Comparison of ENCODE assay signal across 17 cellular contexts in genomic region chr13:83882626-83882959, GRCh38. TPM values are rescaled to one million over a fixed set of nuclear protein-coding genes. Genes with fewer than 3 reads are reported as not detected.
DNase-seq lines count a peak whose midpoint lies in the region; ATAC-seq, FAIRE-seq and TF ChIP-seq lines count a peak whose summit lies in the region.
"Had no signal": no experiment of that assay in that cellular context is flagged by ENCODE, and none has a peak within 500 bp of the region (broad histone marks: within the 10 kb centered on the region; RNA-seq: fewer than 3 reads in every experiment).

No MANE protein-coding gene starts in this region.

- no peak for FAIRE-seq in pancreas (lab: Jason Lieb, UNC)

- H3K4me3 ChIP-seq in ascending aorta, result peak overlapping the region; percentile 18 to 54
- peak overlapping the region; percentile 54; the same call in 1 of the 2 replicates for H3K4me3 ChIP-seq in iPS DF 6.9 (ENCODE audit: low read length)
- H3K4me3 ChIP-seq in pancreas, result peak overlapping the region in 3 of 4 donors; percentile 6 to 42 (median 37)
- H3K4me3 ChIP-seq: GM23248, SJCRH30, spleen had no signal

- no peak overlapping the region for H2BK12ac ChIP-seq in H9 (ENCODE audit: insufficient read length, low read depth, low read length)

- H3K56ac ChIP-seq in H9 (ENCODE audit: insufficient read length, low read depth, low read length), result no peak overlapping the region

- no peak for TF ChIP-seq CTCF in H9 (conservative IDR thresholded peaks at IDR 0.05)
- no peak for TF ChIP-seq CTCF in ascending aorta (IDR thresholded peaks at IDR 0.05)
- no peak for TF ChIP-seq CTCF in pancreas (IDR thresholded peaks at IDR 0.05)

- H3K4ac ChIP-seq in H9 (ENCODE audit: low read depth, low read length), result no peak overlapping the region

- no peaks in the 10 kb centered on the region for H3K9me3 ChIP-seq in H9 (ENCODE audit: control insufficient read depth, low read depth, low read length)
- H3K9me3 ChIP-seq in ascending aorta, result no peaks in the 10 kb centered on the region
- H3K9me3 ChIP-seq in iPS DF 6.9 (ENCODE audit: control insufficient read depth, insufficient read depth, low read length), result no peaks in the 10 kb centered on the region
- no peaks in the 10 kb centered on the region for H3K9me3 ChIP-seq in pancreas
- H3K9me3 ChIP-seq: SJCRH30 had no signal

- no peak overlapping the region for H4K5ac ChIP-seq in H9 (ENCODE audit: insufficient read length, low read depth, low read length)

- peak overlapping the region; percentile 81 to 85 for H3K4me3 Mint-ChIP-seq in H9
- H3K4me3 Mint-ChIP-seq: CD4-positive, CD25-positive, alpha-beta regulatory T cell had no signal

- no peak overlapping the region for H3K14ac ChIP-seq in H9 (ENCODE audit: insufficient read depth, low read length)

- peaks cover 54 to 60% of the 10 kb centered on the region in 2 experiments for H3K4me1 Mint-ChIP-seq in H9

- peak overlapping the region; percentile 94 for H3K4me2 ChIP-seq in H9 (ENCODE audit: insufficient read depth, insufficient read length, low read length)

- no peak overlapping the region for H3K27ac ChIP-seq in H9 (ENCODE audit: insufficient read length, low read depth, low read length)
- H3K27ac ChIP-seq in ascending aorta, result no peak overlapping the region
- H3K27ac ChIP-seq in iPS DF 6.9 (ENCODE audit: low read length), result no peak overlapping the region
- H3K27ac ChIP-seq in pancreas, result peak overlapping the region in 2 of 4 donors; percentile 7 to 22
- H3K27ac ChIP-seq: GM23248, SJCRH30, spleen had no signal

- H3T11ph ChIP-seq in H9 (ENCODE audit: low read length), result no peak overlapping the region

- H3K9me3 Mint-ChIP-seq in H9, result no peaks in the 10 kb centered on the region; a peak in 1 of 5 replicates

- peaks cover 3% of the 10 kb centered on the region; the same call in 1 of the 2 replicates for H3K4me1 ChIP-seq in H9 (ENCODE audit: insufficient read depth, low read length)
- no peaks in the 10 kb centered on the region for H3K4me1 ChIP-seq in ascending aorta
- H3K4me1 ChIP-seq in iPS DF 6.9 (ENCODE audit: control insufficient read depth, insufficient read depth, low read length), result peaks cover 2% of the 10 kb centered on the region; the same call in 1 of the 2 replicates
- H3K4me1 ChIP-seq in pancreas, result no peaks in the 10 kb centered on the region
- H3K4me1 ChIP-seq: SJCRH30 had no signal

- peaks cover 31% of the 10 kb centered on the region for H3K27me3 ChIP-seq in H9 (ENCODE audit: insufficient read depth, low read length)
- peaks cover 5% of the 10 kb centered on the region for H3K27me3 ChIP-seq in ascending aorta
- peaks cover 29% of the 10 kb centered on the region for H3K27me3 ChIP-seq in iPS DF 6.9 (ENCODE audit: control insufficient read depth, insufficient read depth, low read length)
- H3K27me3 ChIP-seq in pancreas, result no peaks in the 10 kb centered on the region
- H3K27me3 ChIP-seq: SJCRH30 had no signal

- no peaks in the 10 kb centered on the region for H3K79me2 ChIP-seq in H9 (ENCODE audit: insufficient read depth, low read length)

- H3K79me1 ChIP-seq in H9 (ENCODE audit: insufficient read depth, low read depth, low read length, poor library complexity, severe bottlenecking), result no peaks in the 10 kb centered on the region

- no peak overlapping the region for H3K9ac ChIP-seq in H9 (ENCODE audit: extremely low read depth, insufficient read length, low read length)
- H3K9ac ChIP-seq: GM23248 had no signal

- no peak overlapping the region for H2AFZ ChIP-seq in H9 (ENCODE audit: low read length)
- H2AFZ ChIP-seq: GM23248 had no signal

- H2BK15ac ChIP-seq in H9 (ENCODE audit: low read depth, low read length), result no peak overlapping the region

- no peak overlapping the region for H3K27ac Mint-ChIP-seq in H9
- H3K27ac Mint-ChIP-seq: CD4-positive, CD25-positive, alpha-beta regulatory T cell had no signal

- no peak overlapping the region for H2AK5ac ChIP-seq in H9 (ENCODE audit: insufficient read length, low read length)

- no CpG with 5 or more reads among the region's 9 CpGs for WGBS in H9 (ENCODE audit: extremely low coverage, insufficient read length, low lambda C conversion rate)
- WGBS in iPS DF 6.9 (ENCODE audit: insufficient coverage, insufficient read length), result no CpG with 5 or more reads among the region's 9 CpGs
- WGBS in pancreas, 2 donors, result 4 to 7% methylated on average over 9 of the region's 9 CpGs

- no peak overlapping the region for H2BK20ac ChIP-seq in H9 (ENCODE audit: low read depth, low read length, poor library complexity, severe bottlenecking)

- no peaks in the 10 kb centered on the region for H4K20me1 ChIP-seq in H9 (ENCODE audit: control insufficient read depth, insufficient read depth, insufficient read length)

- intact Hi-C loops in ascending aorta (cut with DNase I), result no loop called here
- intact Hi-C loops in pancreas (cut with DNase I), result no loop called here

- H3K18ac ChIP-seq in H9 (ENCODE audit: insufficient read length, low read depth, low read length), result no peak overlapping the region

- no peak overlapping the region for H2BK5ac ChIP-seq in H9 (ENCODE audit: insufficient read length, low read length)

- H4K91ac ChIP-seq in H9 (ENCODE audit: insufficient read length, low read depth, low read length), result no peak overlapping the region

- ATAC-seq in pancreas, result peak; percentile 3 to 17 (median 6)
- no peak for ATAC-seq in HG03432 (IDR thresholded peaks at IDR 0.05; ENCODE audit: unreplicated experiment)

- no peaks in the 10 kb centered on the region for H3K36me3 Mint-ChIP-seq in H9 (ENCODE audit: insufficient read depth in 1 of 3, low read depth in 3 of 3)
- H3K36me3 Mint-ChIP-seq: CD4-positive, CD25-positive, alpha-beta regulatory T cell had no signal

- DNase-seq in H9, result no peak
- no peak for DNase-seq in ascending aorta (ENCODE audit: low spot score in 2 of 2)
- no peak for DNase-seq in iPS DF 6.9 (ENCODE audit: low read depth, low spot score)
- DNase-seq in pancreas, result no peak
- no peak for DNase-seq in SK-N-DZ (ENCODE audit: low spot score)
- no peak for DNase-seq in C1 segment of cervical spinal cord (lab: John Stamatoyannopoulos, UW)
- no peak for DNase-seq in DMS 273 treated with DMSO at 0.1 percent for 48 hours (lab: John Stamatoyannopoulos, UW)
- DNase-seq: DMS79 treated with DMSO at 0.1 percent for 48 hours; effector CD4-positive, alpha-beta T cell; spleen; stimulated activated naive CD4-positive, alpha-beta T cell treated with Interleukin-2 at 50 U/mL for 16 hours had no signal

- no peak overlapping the region for H4K8ac ChIP-seq in H9 (replicated peaks; ENCODE audit: insufficient read length, low read depth, low read length)

- no peak overlapping the region for H3K23ac ChIP-seq in H9 (ENCODE audit: insufficient read length, low read depth, low read length)

- peaks cover 70% of the 10 kb centered on the region for H3K27me3 Mint-ChIP-seq in H9 (ENCODE audit: low read depth)

- peaks cover 37% of the 10 kb centered on the region for H3K23me2 ChIP-seq in H9 (ENCODE audit: insufficient read length, low read depth, low read length, poor library complexity, severe bottlenecking)

- H2BK120ac ChIP-seq in H9 (ENCODE audit: low read depth, low read length, poor library complexity, severe bottlenecking), result no peak overlapping the region

- H3K36me3 ChIP-seq in ascending aorta (no peaks in the 10 kb centered on the region), iPS DF 6.9 (ENCODE audit: control insufficient read depth, insufficient read depth, low read length) (no peaks in the 10 kb centered on the region), pancreas (no peaks in the 10 kb centered on the region)
- H3K36me3 ChIP-seq: SJCRH30, spleen had no signal

RNA-seq across cellular contexts. Expression of gene SLITRK1, which starts 0.3 kb away (rescaled TPM):
- total RNA-seq in H9 (2021) (0.20 and 0.24 TPM in 2 replicates), ascending aorta (not detected), pancreas (1 to 10 TPM in 1 of 6 donors, under 1 TPM in 5; 0.18 to 1.0 (median 0.39) TPM)
- under 1 TPM; 0.19 to 0.33 TPM for polyA plus RNA-seq in pancreas
- 0.05 TPM in 1 of 2 replicates, not detected in the other for polyA plus RNA-seq in SK-N-DZ (2014; cell fraction: cytosol; rRNA removed)
- 0.02 TPM in 1 of 2 replicates, not detected in the other for polyA plus RNA-seq in SK-N-DZ (2014; cell fraction: nucleus; rRNA removed)
- total RNA-seq: CD4-positive, CD25-positive, alpha-beta regulatory T cell; GM23248; lung microvascular endothelial cell; omental fat pad; SJCRH30; spleen had no signal
- polyA plus RNA-seq: CD4-positive, CD25-positive, alpha-beta regulatory T cell had no signal
